In the genomic region with DNA sequence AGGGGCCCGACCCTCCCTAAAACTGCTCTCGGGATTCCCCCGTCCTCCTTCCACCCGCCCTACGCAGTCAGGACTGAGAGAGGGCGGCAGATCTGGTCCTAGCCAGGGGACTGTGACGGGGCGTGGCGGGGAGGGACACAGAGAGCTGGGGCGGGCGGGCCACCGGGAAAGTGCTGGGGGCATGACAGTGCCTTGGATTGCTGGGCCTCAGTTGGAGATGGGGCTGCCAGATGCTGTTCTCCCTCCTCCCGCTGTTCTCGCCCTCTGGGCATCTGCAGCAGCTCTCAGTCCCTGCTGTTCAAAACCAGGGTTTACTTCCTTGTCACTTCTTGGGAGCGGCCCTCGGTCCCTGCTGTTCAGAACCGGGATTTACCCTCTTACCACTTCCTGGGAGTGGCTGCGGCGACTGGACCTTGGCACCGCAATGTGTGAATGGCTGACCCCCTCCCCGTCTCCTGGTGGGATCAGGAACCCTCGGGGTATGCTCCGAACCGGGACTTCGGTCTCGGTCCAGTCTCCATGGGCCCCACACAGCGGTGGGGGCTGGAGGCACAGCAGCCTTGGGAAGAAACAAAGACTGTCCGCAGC, we compare ENCODE assay signal across 8 cellular contexts. TPM values are rescaled to one million over a fixed set of nuclear protein-coding genes. Genes with fewer than 3 reads are reported as not detected.
DNase-seq lines count a peak whose midpoint lies in the region; ATAC-seq and TF ChIP-seq lines count a peak whose summit lies in the region.

No MANE protein-coding gene starts in this region.

- H3K36me3 Mint-ChIP-seq in CD8-positive, alpha-beta T cell: no peaks in the 10 kb centered on the region

- H3K9ac ChIP-seq in duodenal mucosa (ENCODE audit: low read depth in 1 of 2, low read length in 2 of 2): peak overlapping the region; percentile 61 to 94

- H3K27ac ChIP-seq in CD8-positive, alpha-beta T cell (ENCODE audit: low read depth, low read length): no peak overlapping the region
- no peak overlapping the region for H3K27ac ChIP-seq in duodenal mucosa (ENCODE audit: low read depth, low read length)

- H3K4me1 Mint-ChIP-seq in CD8-positive, alpha-beta T cell (ENCODE audit: low read depth): peaks cover 30% of the 10 kb centered on the region

- no peak overlapping the region for H3K27ac Mint-ChIP-seq in CD8-positive, alpha-beta T cell

- H3K27me3 ChIP-seq in CD8-positive, alpha-beta T cell (ENCODE audit: insufficient read depth, low read length): peaks cover 17% of the 10 kb centered on the region
- H3K27me3 ChIP-seq in duodenal mucosa (ENCODE audit: control insufficient read depth in 1 of 2, insufficient read depth in 2 of 2, low read length in 2 of 2): peaks cover 6 to 8% of the 10 kb centered on the region in 2 donors

- CTCF ChIA-PET in CD8-positive, alpha-beta T cell (lab: Charles Lee): interaction anchor here (0.9 to 3.7 kb wide), 2 partner anchors 8 to 246 kb away, joined by 3 to 18 read pairs; no protein-coding TSS in a partner anchor

- ATAC-seq in CD8-positive, alpha-beta T cell: no peak
- no peak for ATAC-seq in HG02870 (IDR thresholded peaks at IDR 0.05; ENCODE audit: unreplicated experiment)

- H3K27me3 Mint-ChIP-seq in CD8-positive, alpha-beta T cell (ENCODE audit: low read depth): peaks cover 25% of the 10 kb centered on the region

- no peaks in the 10 kb centered on the region for H3K9me3 Mint-ChIP-seq in CD8-positive, alpha-beta T cell

- no peaks in the 10 kb centered on the region for H3K36me3 ChIP-seq in CD8-positive, alpha-beta T cell (ENCODE audit: insufficient read depth, low read length)
- H3K36me3 ChIP-seq in duodenal mucosa (ENCODE audit: control insufficient read depth in 1 of 2, insufficient read depth in 2 of 2, low read length in 2 of 2): no peaks in the 10 kb centered on the region

- no peak for DNase-seq in CD8-positive, alpha-beta T cell
- DNase-seq in LHCN-M2 (ENCODE audit: low read depth): peak; percentile 63
- DNase-seq in lung microvascular endothelial cell (ENCODE audit: low read depth in 2 of 2): peak; percentile 35 to 55
- DNase-seq in ureter (ENCODE audit: low spot score): peak; percentile 68
- DNase-seq in SKM-1 treated with dmso at 0.1 percent for 144 hours (lab: John Stamatoyannopoulos, UW; ENCODE audit: unreplicated experiment): no peak
- no peak for DNase-seq in SW480 (ENCODE audit: low spot score)

- H3K4me3 Mint-ChIP-seq in CD8-positive, alpha-beta T cell: peak overlapping the region; percentile 16

- no peak for TF ChIP-seq CTCF in CD8-positive, alpha-beta T cell (IDR thresholded peaks at IDR 0.05)

- no peak overlapping the region for H3K4me3 ChIP-seq in CD8-positive, alpha-beta T cell (ENCODE audit: low read depth, low read length)
- peak overlapping the region; percentile 77 to 94 for H3K4me3 ChIP-seq in duodenal mucosa (ENCODE audit: low read depth in 1 of 2, low read length in 2 of 2)

- H3K9me3 ChIP-seq in CD8-positive, alpha-beta T cell (ENCODE audit: low read length): no peaks in the 10 kb centered on the region
- H3K9me3 ChIP-seq in duodenal mucosa (ENCODE audit: control insufficient read depth in 1 of 2, low read length in 2 of 2): no peaks in the 10 kb centered on the region

- H3K4me1 ChIP-seq in CD8-positive, alpha-beta T cell (ENCODE audit: insufficient read depth, low read length): peaks cover 26% of the 10 kb centered on the region
- H3K4me1 ChIP-seq in duodenal mucosa (ENCODE audit: control insufficient read depth in 1 of 2, insufficient read depth in 2 of 2, low read length in 2 of 2): peaks cover 40 to 43% of the 10 kb centered on the region in 2 donors

- POLR2A ChIA-PET in CD8-positive, alpha-beta T cell (lab: Charles Lee): interaction anchor here (0.5 kb wide), 1 partner anchor 517 kb away, joined by 3 read pairs; no protein-coding TSS in a partner anchor

- intact Hi-C loops in CD8-positive, alpha-beta T cell (cut with DNase I, micrococcal nuclease): loop anchor here in 1 of 2 experiments (10.0 kb wide), 1 partner anchor 886 kb away; a partner anchor contains a TSS

RNA-seq across cellular contexts. Expression of a gene that starts 1.8 kb away (rescaled TPM):
- under 1 TPM; 0.22 to 0.28 TPM for total RNA-seq in CD8-positive, alpha-beta T cell
- total RNA-seq in LHCN-M2 (2014; rRNA removed) (8.9 and 9.1 TPM in 2 replicates), lung microvascular endothelial cell (16.6 and 26.0 TPM in 2 replicates), ureter (7.3 TPM)
- 2.5 TPM for polyA plus RNA-seq in LHCN-M2 (2012)

RNA-seq across cellular contexts. Expression of a gene that starts 20.5 kb away (rescaled TPM):
- 10 to 100 TPM; 40.0 to 42.6 TPM for total RNA-seq in CD8-positive, alpha-beta T cell
- total RNA-seq in LHCN-M2 (2014; rRNA removed): 97.5 and 109 TPM in 2 replicates
- polyA plus RNA-seq in LHCN-M2 (2012): 303 TPM
- 55.0 and 61.5 TPM in 2 replicates for total RNA-seq in lung microvascular endothelial cell
- total RNA-seq in ureter: 172 TPM

RNA-seq across cellular contexts. Expression of a gene that starts 36.9 kb away (rescaled TPM):
- under 1 TPM; 0.71 to 0.72 TPM for total RNA-seq in CD8-positive, alpha-beta T cell
- total RNA-seq in LHCN-M2 (2014; rRNA removed): 0.51 and 0.98 TPM in 2 replicates
- polyA plus RNA-seq in LHCN-M2 (2012): 1.6 TPM
- 5.6 and 6.1 TPM in 2 replicates for total RNA-seq in lung microvascular endothelial cell
- 21.0 TPM for total RNA-seq in ureter

RNA-seq across cellular contexts. Expression of a gene that starts 51.8 kb away (rescaled TPM):
- 10 to 100 TPM; 18.6 to 22.1 TPM for total RNA-seq in CD8-positive, alpha-beta T cell
- total RNA-seq in LHCN-M2 (2014; rRNA removed): 45.0 and 51.8 TPM in 2 replicates
- 22.8 TPM for polyA plus RNA-seq in LHCN-M2 (2012)
- 25.1 and 45.6 TPM in 2 replicates for total RNA-seq in lung microvascular endothelial cell
- total RNA-seq in ureter: 171 TPM

Comparison
In these comparisons a context has a peak if more than half of its experiments do, and no peak if none do; other contexts are left out.
1. DNase-seq: peak in LHCN-M2 (single experiment), lung microvascular endothelial cell (2 of 2) and ureter (single experiment); none in CD8-positive, alpha-beta T cell (0 of 7), SKM-1 treated with dmso at 0.1 percent for 144 hours (single experiment) and SW480 (single experiment).